Comparison of ENCODE assay signal across 8 cellular contexts in genomic region chr22:41022470-41023298, GRCh38.
A peak's percentile ranks its signal among the peaks of the same experiment; 100 is the strongest.
DNase-seq lines count a peak whose midpoint lies in the region; TF ChIP-seq lines count a peak whose summit lies in the region.

No MANE protein-coding gene starts in this region.

- CTCF ChIA-PET in AG04449 (lab: Yijun Ruan, JAX), result interaction anchor here (0.9 to 1.8 kb wide), 5 partner anchors 10 to 543 kb away, joined by 3 to 6 read pairs (median 3); no protein-coding TSS in a partner anchor

- H3K9ac ChIP-seq in OCI-LY3 (ENCODE audit: low read length), result peak overlapping the region; percentile 87

- in situ Hi-C loops in GM18951 (cut with MboI; ENCODE audit: low sequenced_read_pairs, unreplicated experiment), result no loop called here

- H3K79me2 ChIP-seq in OCI-LY3 (ENCODE audit: low read length), result peaks cover 8% of the 10 kb centered on the region; the same call in 1 of the 2 replicates

- no peaks in the 10 kb centered on the region for H4K20me1 ChIP-seq in OCI-LY3 (ENCODE audit: insufficient read depth, low read length)

- H3K4me3 ChIP-seq in AG04449 (ENCODE audit: low read depth, low read length) (peak overlapping the region; percentile 63), OCI-LY3 (ENCODE audit: low read length) (peak overlapping the region; percentile 83)

- no peak for DNase-seq in AG04449 (ENCODE audit: low read depth, low spot score)
- peak in 75 of 76 experiments; percentile 39 to 92 (median 83) for DNase-seq in HUDEP-2 (lab: John Stamatoyannopoulos, UW; ENCODE audit: unreplicated experiment in 76 of 76)
- DNase-seq in activated T-cell treated with anti-CD3 and anti-CD28 coated beads for 4 hours, result peak; percentile 70
- peak; percentile 58 for DNase-seq in epidermal melanocyte (ENCODE audit: insufficient read length, low spot score)
- peak; percentile 69 for DNase-seq in midbrain (lab: John Stamatoyannopoulos, UW)
- peak; percentile 56 for DNase-seq in stimulated activated CD8-positive, alpha-beta memory T cell treated with anti-CD3 and anti-CD28 coated beads, Interleukin-15, amount 100 ng/mL, for 1 hour (ENCODE audit: low read depth)

- peak overlapping the region; percentile 80 for H3K27ac ChIP-seq in OCI-LY3 (ENCODE audit: low read length)

- TF ChIP-seq POLR2A in GM18951 (IDR thresholded peaks at IDR 0.05; ENCODE audit: extremely low read depth, insufficient read depth, insufficient read length), result peak; percentile 23

- H2AFZ ChIP-seq in OCI-LY3 (ENCODE audit: low read depth, low read length), result peak overlapping the region; percentile 67

- POLR2A ChIA-PET in AG04449 (lab: Yijun Ruan, JAX), result interaction anchor here (1.1 to 1.5 kb wide), 3 partner anchors 9 to 69 kb away, joined by 3 to 5 read pairs (median 4); partner anchors contain the start of gene EP300

- no peaks in the 10 kb centered on the region for H3K36me3 ChIP-seq in OCI-LY3 (replicated peaks; ENCODE audit: low read depth, low read length)

- TF ChIP-seq CTCF in AG04449 (IDR thresholded peaks at IDR 0.05; ENCODE audit: insufficient read depth, low read length, missing control alignments) (no peak), OCI-LY3 (IDR thresholded peaks at IDR 0.05; ENCODE audit: low read depth, low read length) (no peak)

- H3K4me1 ChIP-seq in OCI-LY3 (ENCODE audit: low read length), result peaks cover 12% of the 10 kb centered on the region

- peak overlapping the region; percentile 96 for H3K4me2 ChIP-seq in OCI-LY3 (ENCODE audit: low read length)

- H3K9me3 ChIP-seq in OCI-LY3 (ENCODE audit: insufficient read depth, low read length), result no peaks in the 10 kb centered on the region

- no peaks in the 10 kb centered on the region for H3K27me3 ChIP-seq in OCI-LY3 (ENCODE audit: low read depth, low read length)
